27 cellular contexts compared by ENCODE assay signal in the genomic region with DNA sequence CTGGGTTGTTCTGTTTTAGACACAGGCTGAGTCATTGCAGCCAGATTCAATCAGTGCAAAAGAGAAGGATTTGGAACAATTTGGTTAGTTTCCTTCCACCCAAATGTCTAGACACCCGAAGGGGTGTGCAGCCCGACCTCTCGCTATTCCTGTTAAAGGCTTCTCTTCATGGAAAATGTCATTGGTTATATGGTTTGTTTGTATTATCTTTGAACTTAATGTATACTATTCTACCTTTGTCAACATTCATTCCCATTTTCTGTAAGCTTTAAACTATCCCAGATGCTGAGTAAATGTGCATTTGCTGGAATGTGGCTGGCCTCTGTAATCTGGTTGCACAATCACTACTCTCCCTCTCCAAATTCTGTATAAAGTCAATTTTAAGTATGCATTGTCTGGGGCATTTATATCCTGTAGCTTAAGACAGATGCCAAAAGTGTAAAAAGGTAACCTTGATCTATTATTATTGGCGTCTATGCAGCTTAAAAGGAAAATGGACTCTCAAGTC.
DNase-seq lines count a peak whose midpoint lies in the region; ATAC-seq, FAIRE-seq and TF ChIP-seq lines count a peak whose summit lies in the region.
"Had no signal": no experiment of that assay in that cellular context is flagged by ENCODE, and none has a peak within 500 bp of the region (broad histone marks: within the 10 kb centered on the region; RNA-seq: fewer than 3 reads in every experiment).

No MANE protein-coding gene starts in this region.

- H3K9me3 ChIP-seq in IMR-90 (ENCODE audit: control insufficient read depth, insufficient read depth, low read length) (no peaks in the 10 kb centered on the region), endothelial cell of umbilical vein (replicated peaks; ENCODE audit: control insufficient read depth, insufficient read depth, low read length) (no peaks in the 10 kb centered on the region)
- H3K9me3 ChIP-seq: sigmoid colon had no signal

- DNase-seq in AG10803 (ENCODE audit: low read depth) (peak; percentile 64), IMR-90 (peak; percentile 72), endothelial cell of umbilical vein (ENCODE audit: low read depth, low spot score) (peak; percentile 6), mesothelial cell of epicardium (ENCODE audit: low spot score in 2 of 2, unreplicated experiment in 2 of 2) (no peak), NCI-H1092 treated with DMSO at 0.1 percent for 48 hours (lab: John Stamatoyannopoulos, UW) (no peak), mesendoderm (no peak)
- DNase-seq in T-helper 2 cell treated with Interferon-gamma antibody and Interleukin-4, amounts not matched to agents 5 μg/mL and 100 μg/mL, for 36 hours (ENCODE audit: low spot score): no peak
- DNase-seq: ACHN; activated CD4-positive, alpha-beta T cell treated with anti-CD3 and anti-CD28 coated beads for 1 hour; activated naive CD4-positive, alpha-beta T cell treated with anti-CD3 and anti-CD28 coated beads, Interleukin-2, amount 50 U/mL, for 16 hours; activated T-cell treated with anti-CD3 and anti-CD28 coated beads, Interleukin-2, amount 50 U/mL, for 72 hours; CD4-positive, alpha-beta T cell; DMS 273 treated with DMSO at 0.1 percent for 48 hours; foreskin melanocyte; GF-D8; kidney; NCI-H2171 treated with DMSO at 0.1 percent for 48 hours; NCI-H526 treated with DMSO at 0.1 percent for 48 hours; occipital lobe; sigmoid colon; stimulated activated CD4-positive, alpha-beta T cell treated with anti-CD3 and anti-CD28 coated beads, Interleukin-2, amount 100 ng/mL, for 24 hours; stimulated activated naive B cell treated with anti-CD40 and anti-IgM and Interleukin-4, amounts not matched to agents 10 μg/mL and 1 μg/mL and 100 μg/mL, for 72 hours; SW 1271 had no signal

- no peak overlapping the region for H3K4me3 Mint-ChIP-seq in mesothelial cell of epicardium
- no peak overlapping the region for H3K4me3 Mint-ChIP-seq in T-helper 2 cell treated with Interferon-gamma antibody and Interleukin-4, amounts not matched to agents 5 μg/mL and 100 μg/mL, for 36 hours
- H3K4me3 Mint-ChIP-seq: activated T-cell treated with anti-CD3 and anti-CD28 coated beads, Interleukin-2, amount 50 U/mL, for 72 hours; CD4-positive, alpha-beta T cell; stimulated activated naive B cell treated with anti-CD40 and anti-IgM and Interleukin-4, amounts not matched to agents 10 μg/mL and 1 μg/mL and 100 μg/mL, for 72 hours had no signal

- H3K18ac ChIP-seq in IMR-90 (ENCODE audit: low read depth, low read length): peak overlapping the region; percentile 98
- no peak overlapping the region for H3K18ac ChIP-seq in mesendoderm (ENCODE audit: low read length)

- H2BK120ac ChIP-seq in IMR-90 (ENCODE audit: low read depth, low read length) (peak overlapping the region; percentile 98), mesendoderm (ENCODE audit: low read depth, low read length) (no peak overlapping the region)

- H3K79me2 ChIP-seq in endothelial cell of umbilical vein (ENCODE audit: control insufficient read depth, insufficient read depth, low read length): no peaks in the 10 kb centered on the region
- no peaks in the 10 kb centered on the region for H3K79me2 ChIP-seq in mesendoderm (ENCODE audit: control insufficient read depth, insufficient read depth, low read length)

- H2AFZ ChIP-seq in IMR-90 (replicated peaks; ENCODE audit: low read length, poor library complexity) (no peak overlapping the region), endothelial cell of umbilical vein (ENCODE audit: low read depth, low read length) (no peak overlapping the region)

- H2AK9ac ChIP-seq in IMR-90 (replicated peaks; ENCODE audit: low read depth, low read length, poor library complexity): no peak overlapping the region

- H3K23ac ChIP-seq in IMR-90 (ENCODE audit: low read depth, low read length): peak overlapping the region; percentile 97
- no peak overlapping the region for H3K23ac ChIP-seq in mesendoderm (ENCODE audit: low read length)

- no CpG with 5 or more reads among the region's 4 CpGs for WGBS in IMR-90 (ENCODE audit: extremely low coverage in 2 of 2, insufficient read length in 1 of 2), 2 experiments
- no CpG with 5 or more reads among the region's 4 CpGs for WGBS in mesendoderm (ENCODE audit: extremely low coverage, insufficient coverage, low lambda C conversion rate)

- TF ChIP-seq RAD21 in IMR-90 (IDR thresholded peaks at IDR 0.05; ENCODE audit: low read length): no peak

- H3K9ac ChIP-seq in IMR-90 (ENCODE audit: low read depth, low read length) (no peak overlapping the region; the same call in 1 of the 2 replicates), endothelial cell of umbilical vein (replicated peaks; ENCODE audit: extremely low read depth, insufficient read depth, low read length) (no peak overlapping the region), mesendoderm (ENCODE audit: low read length) (no peak overlapping the region)

- H3K36me3 Mint-ChIP-seq in mesothelial cell of epicardium: no peaks in the 10 kb centered on the region
- H3K36me3 Mint-ChIP-seq in T-helper 2 cell treated with Interferon-gamma antibody and Interleukin-4, amounts not matched to agents 5 μg/mL and 100 μg/mL, for 36 hours (ENCODE audit: low read depth): no peaks in the 10 kb centered on the region
- H3K36me3 Mint-ChIP-seq: stimulated activated naive B cell treated with anti-CD40 and anti-IgM and Interleukin-4, amounts not matched to agents 10 μg/mL and 1 μg/mL and 100 μg/mL, for 72 hours had no signal

- H4K8ac ChIP-seq in IMR-90 (ENCODE audit: low read depth in 2 of 2, low read length in 2 of 2) (peak overlapping the region; percentile 49 to 87), mesendoderm (ENCODE audit: low read depth, low read length) (no peak overlapping the region)

- POLR2A ChIA-PET in IMR-90 (lab: Charles Lee; ENCODE audit: unreplicated experiment) (interaction anchor here (0.6 to 1.9 kb wide), 4 partner anchors 72 to 87 kb away, joined by 3 to 9 read pairs (median 6); no protein-coding TSS in a partner anchor), endothelial cell of umbilical vein (lab: Charles Lee) (no interaction called here)

- no peaks in the 10 kb centered on the region for H3K27me3 ChIP-seq in IMR-90 (ENCODE audit: control insufficient read depth, insufficient read depth, low read length)
- no peaks in the 10 kb centered on the region for H3K27me3 ChIP-seq in endothelial cell of umbilical vein (ENCODE audit: control insufficient read depth in 2 of 2, insufficient read depth in 2 of 2, low read length in 2 of 2)
- no peaks in the 10 kb centered on the region for H3K27me3 ChIP-seq in mesendoderm (ENCODE audit: insufficient read depth, low read length, poor library complexity)
- H3K27me3 ChIP-seq: sigmoid colon had no signal

- H3K4me1 Mint-ChIP-seq in mesothelial cell of epicardium: peaks cover 40% of the 10 kb centered on the region
- no peaks in the 10 kb centered on the region for H3K4me1 Mint-ChIP-seq in T-helper 2 cell treated with Interferon-gamma antibody and Interleukin-4, amounts not matched to agents 5 μg/mL and 100 μg/mL, for 36 hours (ENCODE audit: low read depth)
- H3K4me1 Mint-ChIP-seq: stimulated activated naive B cell treated with anti-CD40 and anti-IgM and Interleukin-4, amounts not matched to agents 10 μg/mL and 1 μg/mL and 100 μg/mL, for 72 hours had no signal

- H3K27ac ChIP-seq in IMR-90 (ENCODE audit: insufficient read depth, low read length) (peak overlapping the region; percentile 95), endothelial cell of umbilical vein (ENCODE audit: insufficient read depth, low read depth, low read length) (no peak overlapping the region), mesendoderm (ENCODE audit: low read depth, low read length) (no peak overlapping the region)
- H3K27ac ChIP-seq: sigmoid colon had no signal

- in situ Hi-C loops in IMR-90 (cut with MboI; ENCODE audit: low sequenced_read_pairs): no loop called here

- dilution Hi-C loops in IMR-90 (cut with HindIII; ENCODE audit: low sequenced_read_pairs, unreplicated experiment) (no loop called here), endothelial cell of umbilical vein (cut with MboI; ENCODE audit: extremely low pct_ligation_motif_present, low sequenced_read_pairs) (no loop called here)

- H3K4me2 ChIP-seq in IMR-90 (ENCODE audit: low read depth, low read length): peak overlapping the region; percentile 30; the same call in 1 of the 2 replicates
- H3K4me2 ChIP-seq in endothelial cell of umbilical vein (ENCODE audit: insufficient read depth, low read length): no peak overlapping the region
- no peak overlapping the region for H3K4me2 ChIP-seq in mesendoderm (ENCODE audit: low read length)

- H3K36me3 ChIP-seq in IMR-90 (ENCODE audit: control insufficient read depth, insufficient read depth, low read length) (no peaks in the 10 kb centered on the region), endothelial cell of umbilical vein (ENCODE audit: control insufficient read depth in 2 of 2, extremely low read depth in 1 of 2, insufficient read depth in 2 of 2, low read length in 2 of 2) (no peaks in the 10 kb centered on the region), mesendoderm (ENCODE audit: control insufficient read depth, insufficient read depth, low read length) (no peaks in the 10 kb centered on the region)
- H3K36me3 ChIP-seq: sigmoid colon had no signal

- no peaks in the 10 kb centered on the region for H3K9me3 Mint-ChIP-seq in mesothelial cell of epicardium
- no peaks in the 10 kb centered on the region for H3K9me3 Mint-ChIP-seq in T-helper 2 cell treated with Interferon-gamma antibody and Interleukin-4, amounts not matched to agents 5 μg/mL and 100 μg/mL, for 36 hours
- H3K9me3 Mint-ChIP-seq: CD4-positive, alpha-beta T cell; stimulated activated naive B cell treated with anti-CD40 and anti-IgM and Interleukin-4, amounts not matched to agents 10 μg/mL and 1 μg/mL and 100 μg/mL, for 72 hours had no signal

- H3K27me3 Mint-ChIP-seq in mesothelial cell of epicardium (ENCODE audit: low read depth): no peaks in the 10 kb centered on the region
- H3K27me3 Mint-ChIP-seq in T-helper 2 cell treated with Interferon-gamma antibody and Interleukin-4, amounts not matched to agents 5 μg/mL and 100 μg/mL, for 36 hours (ENCODE audit: low read depth): no peaks in the 10 kb centered on the region
- H3K27me3 Mint-ChIP-seq: CD4-positive, alpha-beta T cell; stimulated activated naive B cell treated with anti-CD40 and anti-IgM and Interleukin-4, amounts not matched to agents 10 μg/mL and 1 μg/mL and 100 μg/mL, for 72 hours had no signal

- H3K56ac ChIP-seq in IMR-90 (ENCODE audit: extremely low read depth, insufficient read depth, low read length): peak overlapping the region; percentile 89; the same call in 1 of the 2 replicates
- H3K56ac ChIP-seq in mesendoderm (ENCODE audit: low read length): no peak overlapping the region

- TF ChIP-seq CTCF in AG10803 (conservative IDR thresholded peaks at IDR 0.05; ENCODE audit: low read length) (no peak), IMR-90 (conservative IDR thresholded peaks at IDR 0.05; ENCODE audit: low read depth, low read length) (no peak), endothelial cell of umbilical vein (IDR thresholded peaks at IDR 0.05; ENCODE audit: extremely low read depth in 1 of 2, insufficient read depth in 1 of 2, low read depth in 1 of 2, low read length in 2 of 2) (no peak), mesothelial cell of epicardium (IDR thresholded peaks at IDR 0.05; ENCODE audit: unreplicated experiment) (no peak)

- H4K20me1 ChIP-seq in IMR-90 (ENCODE audit: insufficient read depth, low read length) (no peaks in the 10 kb centered on the region), endothelial cell of umbilical vein (replicated peaks; ENCODE audit: control insufficient read depth, extremely low read depth, insufficient read depth, low read length) (no peaks in the 10 kb centered on the region)

- H2BK5ac ChIP-seq in IMR-90 (ENCODE audit: low read depth, low read length, poor library complexity, severe bottlenecking) (peak overlapping the region; percentile 98), mesendoderm (ENCODE audit: low read length) (no peak overlapping the region)

- H4K5ac ChIP-seq in IMR-90 (ENCODE audit: low read depth, low read length): peak overlapping the region; percentile 97
- H4K5ac ChIP-seq in mesendoderm (ENCODE audit: low read length): no peak overlapping the region

- no TSS peak for BruUV-seq in IMR-90 (replicated peaks; lab: Mats Ljungman, UMichigan)
- BruUV-seq in endothelial cell of umbilical vein (replicated peaks; lab: Mats Ljungman, UMichigan): no TSS peak

- H4K91ac ChIP-seq in IMR-90 (ENCODE audit: insufficient read depth, low read depth, low read length): peak overlapping the region; percentile 96

- H3K4me3 ChIP-seq in AG10803 (ENCODE audit: low read length) (no peak overlapping the region), IMR-90 (ENCODE audit: insufficient read depth, low read depth, low read length) (no peak overlapping the region), endothelial cell of umbilical vein (replicated peaks in 1 of 3; ENCODE audit: insufficient read depth in 1 of 3, low read depth in 1 of 3, low read length in 3 of 3) (no peak overlapping the region), mesendoderm (ENCODE audit: low read length) (no peak overlapping the region)
- H3K4me3 ChIP-seq: GM12878, lung, sigmoid colon had no signal

- peak overlapping the region; percentile 97 for H2BK20ac ChIP-seq in IMR-90 (ENCODE audit: low read depth, low read length)

- H3K79me1 ChIP-seq in IMR-90 (ENCODE audit: low read depth in 1 of 2, low read length in 2 of 2): peaks cover 5 to 15% of the 10 kb centered on the region in 2 experiments; a peak in 2 of 4 replicates
- H3K79me1 ChIP-seq in mesendoderm (ENCODE audit: low read length): no peaks in the 10 kb centered on the region

- peak overlapping the region; percentile 80 for H3K14ac ChIP-seq in IMR-90 (replicated peaks; ENCODE audit: low read depth, low read length)

- peak overlapping the region; percentile 0 for H3K27ac Mint-ChIP-seq in mesothelial cell of epicardium
- no peak overlapping the region for H3K27ac Mint-ChIP-seq in T-helper 2 cell treated with Interferon-gamma antibody and Interleukin-4, amounts not matched to agents 5 μg/mL and 100 μg/mL, for 36 hours
- H3K27ac Mint-ChIP-seq: activated T-cell treated with anti-CD3 and anti-CD28 coated beads, Interleukin-2, amount 50 U/mL, for 72 hours; CD4-positive, alpha-beta T cell; stimulated activated naive B cell treated with anti-CD40 and anti-IgM and Interleukin-4, amounts not matched to agents 10 μg/mL and 1 μg/mL and 100 μg/mL, for 72 hours had no signal

- CTCF ChIA-PET in IMR-90 (lab: Yijun Ruan, JAX): interaction anchor here (1.5 kb wide), 1 partner anchor 33 kb away, joined by 7 read pairs; no protein-coding TSS in a partner anchor
- CTCF ChIA-PET in endothelial cell of umbilical vein (lab: Charles Lee): interaction anchor here (2.4 kb wide), 1 partner anchor 19 kb away, joined by 5 read pairs; no protein-coding TSS in a partner anchor

- H3K4ac ChIP-seq in IMR-90 (ENCODE audit: low read depth, low read length) (peak overlapping the region; percentile 95), mesendoderm (ENCODE audit: low read depth, low read length) (no peak overlapping the region)

- H2BK15ac ChIP-seq in IMR-90 (ENCODE audit: low read depth, low read length): peak overlapping the region; percentile 54
- no peak overlapping the region for H2BK15ac ChIP-seq in mesendoderm (replicated peaks; ENCODE audit: low read depth)

- H3K4me1 ChIP-seq in IMR-90 (ENCODE audit: control insufficient read depth, insufficient read depth, low read length) (peaks cover 19% of the 10 kb centered on the region), endothelial cell of umbilical vein (ENCODE audit: control insufficient read depth, extremely low read depth, insufficient read depth, low read length) (peaks cover 8% of the 10 kb centered on the region), mesendoderm (ENCODE audit: control insufficient read depth, low read depth, low read length) (no peaks in the 10 kb centered on the region)

- ATAC-seq in IMR-90 (ENCODE audit: low read depth) (peak; percentile 50), GM21825 (IDR thresholded peaks at IDR 0.05; ENCODE audit: unreplicated experiment) (no peak)
- ATAC-seq: activated T-cell treated with anti-CD3 and anti-CD28 coated beads, Interleukin-2, amount 50 U/mL, for 72 hours; GM12878; HCT116; stimulated activated naive B cell treated with anti-CD40 and anti-IgM and Interleukin-4, amounts not matched to agents 10 μg/mL and 1 μg/mL and 100 μg/mL, for 72 hours had no signal

- H3K9me1 ChIP-seq in IMR-90 (ENCODE audit: insufficient read depth, low read length) (peaks cover 11% of the 10 kb centered on the region), endothelial cell of umbilical vein (replicated peaks; ENCODE audit: control insufficient read depth, extremely low read depth, insufficient read depth, low read length) (no peaks in the 10 kb centered on the region)

- H2AK5ac ChIP-seq in IMR-90 (ENCODE audit: low read depth, low read length) (peak overlapping the region; percentile 96), mesendoderm (ENCODE audit: low read length) (no peak overlapping the region)

- TF ChIP-seq POLR2A in IMR-90 (IDR thresholded peaks at IDR 0.05; ENCODE audit: low read depth, low read length): no peak
- TF ChIP-seq POLR2A in endothelial cell of umbilical vein (IDR thresholded peaks at IDR 0.05; ENCODE audit: low read depth, low read length): no peak

- FAIRE-seq in endothelial cell of umbilical vein (lab: Jason Lieb, UNC): no peak
- FAIRE-seq: GM12878, kidney had no signal

- intact Hi-C loops in IMR-90 (cut with micrococcal nuclease): loop anchor here (5.0 kb wide), 1 partner anchor 71 kb away; no protein-coding TSS in a partner anchor
- intact Hi-C loops in endothelial cell of umbilical vein (cut with micrococcal nuclease): no loop called here

Comparison
In these comparisons a context has a peak if more than half of its experiments do, and no peak if none do; other contexts are left out.
1. DNase-seq: peak in AG10803 (single experiment), IMR-90 (single experiment) and endothelial cell of umbilical vein (single experiment); none in mesothelial cell of epicardium (0 of 2), NCI-H1092 treated with DMSO at 0.1 percent for 48 hours (single experiment), mesendoderm (single experiment) and T-helper 2 cell treated with Interferon-gamma antibody and Interleukin-4, amounts not matched to agents 5 μg/mL and 100 μg/mL, for 36 hours (single experiment).